In genomic region chr1:206899717-206900116, GRCh38 we compare ENCODE assay signal across 1 cellular context.
A peak's percentile ranks its signal among the peaks of the same experiment; 100 is the strongest.
TF ChIP-seq lines count a peak whose summit lies in the region.

No MANE protein-coding gene starts in this region.

TF ChIP-seq in GM12878, 131 proteins besides CTCF, POLR2A, EP300 and RAD21:
- TF ChIP-seq HSF1 (IDR thresholded peaks at IDR 0.05; ENCODE audit: low read depth, low read length) (no peak), POLR2AphosphoS2 (IDR thresholded peaks at IDR 0.05; ENCODE audit: low read depth, low read length) (peak; percentile 35; the same call in 1 of the 2 replicates), NR2C2 (IDR thresholded peaks at IDR 0.05; ENCODE audit: borderline replicate concordance, control insufficient read depth, insufficient read length, low read depth) (no peak), ATF2 (IDR thresholded peaks at IDR 0.05; ENCODE audit: low read length) (no peak), ELK1 (IDR thresholded peaks at IDR 0.05; ENCODE audit: low read depth, low read length) (no peak)
TF ChIP-seq in GM12878: peak in this region for 1.
